Comparison of ENCODE assay signal across 1 cellular context in the genomic region with DNA sequence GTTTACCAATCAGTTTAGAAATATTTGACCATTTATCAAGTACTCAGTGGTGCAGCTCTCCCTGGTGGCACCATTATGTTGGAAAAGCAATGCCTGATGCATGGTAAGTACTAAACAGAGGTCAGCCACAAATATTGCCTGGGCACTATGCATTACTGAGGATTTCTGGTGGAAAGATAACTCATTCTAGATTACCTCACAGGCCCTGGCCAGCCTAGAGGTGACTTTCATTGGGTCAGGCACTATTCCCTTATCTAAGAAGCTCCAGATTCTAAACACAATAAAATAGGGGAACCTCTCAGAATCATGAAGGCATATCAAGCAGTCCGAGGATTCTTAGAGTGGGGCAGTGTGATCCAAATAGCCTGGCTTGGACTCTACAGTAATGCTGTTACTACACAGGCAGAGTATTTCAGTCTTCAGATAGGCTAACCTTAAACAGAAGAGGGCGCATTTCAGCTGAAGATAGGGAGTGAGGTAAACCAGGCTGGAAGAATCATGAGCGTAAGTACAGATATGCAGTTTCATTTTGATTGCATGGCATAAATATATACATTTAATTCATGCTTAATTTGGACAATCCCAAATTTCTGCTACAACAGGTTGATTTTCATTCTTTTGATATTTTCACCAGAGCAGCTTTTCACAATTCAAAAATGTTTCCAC.
TF ChIP-seq lines count a peak whose summit lies in the region.

No MANE protein-coding gene starts in this region.

TF ChIP-seq in GM23338, 12 proteins besides CTCF, POLR2A, EP300 and RAD21 (continued from another document):
- TF ChIP-seq, protein P1, sequence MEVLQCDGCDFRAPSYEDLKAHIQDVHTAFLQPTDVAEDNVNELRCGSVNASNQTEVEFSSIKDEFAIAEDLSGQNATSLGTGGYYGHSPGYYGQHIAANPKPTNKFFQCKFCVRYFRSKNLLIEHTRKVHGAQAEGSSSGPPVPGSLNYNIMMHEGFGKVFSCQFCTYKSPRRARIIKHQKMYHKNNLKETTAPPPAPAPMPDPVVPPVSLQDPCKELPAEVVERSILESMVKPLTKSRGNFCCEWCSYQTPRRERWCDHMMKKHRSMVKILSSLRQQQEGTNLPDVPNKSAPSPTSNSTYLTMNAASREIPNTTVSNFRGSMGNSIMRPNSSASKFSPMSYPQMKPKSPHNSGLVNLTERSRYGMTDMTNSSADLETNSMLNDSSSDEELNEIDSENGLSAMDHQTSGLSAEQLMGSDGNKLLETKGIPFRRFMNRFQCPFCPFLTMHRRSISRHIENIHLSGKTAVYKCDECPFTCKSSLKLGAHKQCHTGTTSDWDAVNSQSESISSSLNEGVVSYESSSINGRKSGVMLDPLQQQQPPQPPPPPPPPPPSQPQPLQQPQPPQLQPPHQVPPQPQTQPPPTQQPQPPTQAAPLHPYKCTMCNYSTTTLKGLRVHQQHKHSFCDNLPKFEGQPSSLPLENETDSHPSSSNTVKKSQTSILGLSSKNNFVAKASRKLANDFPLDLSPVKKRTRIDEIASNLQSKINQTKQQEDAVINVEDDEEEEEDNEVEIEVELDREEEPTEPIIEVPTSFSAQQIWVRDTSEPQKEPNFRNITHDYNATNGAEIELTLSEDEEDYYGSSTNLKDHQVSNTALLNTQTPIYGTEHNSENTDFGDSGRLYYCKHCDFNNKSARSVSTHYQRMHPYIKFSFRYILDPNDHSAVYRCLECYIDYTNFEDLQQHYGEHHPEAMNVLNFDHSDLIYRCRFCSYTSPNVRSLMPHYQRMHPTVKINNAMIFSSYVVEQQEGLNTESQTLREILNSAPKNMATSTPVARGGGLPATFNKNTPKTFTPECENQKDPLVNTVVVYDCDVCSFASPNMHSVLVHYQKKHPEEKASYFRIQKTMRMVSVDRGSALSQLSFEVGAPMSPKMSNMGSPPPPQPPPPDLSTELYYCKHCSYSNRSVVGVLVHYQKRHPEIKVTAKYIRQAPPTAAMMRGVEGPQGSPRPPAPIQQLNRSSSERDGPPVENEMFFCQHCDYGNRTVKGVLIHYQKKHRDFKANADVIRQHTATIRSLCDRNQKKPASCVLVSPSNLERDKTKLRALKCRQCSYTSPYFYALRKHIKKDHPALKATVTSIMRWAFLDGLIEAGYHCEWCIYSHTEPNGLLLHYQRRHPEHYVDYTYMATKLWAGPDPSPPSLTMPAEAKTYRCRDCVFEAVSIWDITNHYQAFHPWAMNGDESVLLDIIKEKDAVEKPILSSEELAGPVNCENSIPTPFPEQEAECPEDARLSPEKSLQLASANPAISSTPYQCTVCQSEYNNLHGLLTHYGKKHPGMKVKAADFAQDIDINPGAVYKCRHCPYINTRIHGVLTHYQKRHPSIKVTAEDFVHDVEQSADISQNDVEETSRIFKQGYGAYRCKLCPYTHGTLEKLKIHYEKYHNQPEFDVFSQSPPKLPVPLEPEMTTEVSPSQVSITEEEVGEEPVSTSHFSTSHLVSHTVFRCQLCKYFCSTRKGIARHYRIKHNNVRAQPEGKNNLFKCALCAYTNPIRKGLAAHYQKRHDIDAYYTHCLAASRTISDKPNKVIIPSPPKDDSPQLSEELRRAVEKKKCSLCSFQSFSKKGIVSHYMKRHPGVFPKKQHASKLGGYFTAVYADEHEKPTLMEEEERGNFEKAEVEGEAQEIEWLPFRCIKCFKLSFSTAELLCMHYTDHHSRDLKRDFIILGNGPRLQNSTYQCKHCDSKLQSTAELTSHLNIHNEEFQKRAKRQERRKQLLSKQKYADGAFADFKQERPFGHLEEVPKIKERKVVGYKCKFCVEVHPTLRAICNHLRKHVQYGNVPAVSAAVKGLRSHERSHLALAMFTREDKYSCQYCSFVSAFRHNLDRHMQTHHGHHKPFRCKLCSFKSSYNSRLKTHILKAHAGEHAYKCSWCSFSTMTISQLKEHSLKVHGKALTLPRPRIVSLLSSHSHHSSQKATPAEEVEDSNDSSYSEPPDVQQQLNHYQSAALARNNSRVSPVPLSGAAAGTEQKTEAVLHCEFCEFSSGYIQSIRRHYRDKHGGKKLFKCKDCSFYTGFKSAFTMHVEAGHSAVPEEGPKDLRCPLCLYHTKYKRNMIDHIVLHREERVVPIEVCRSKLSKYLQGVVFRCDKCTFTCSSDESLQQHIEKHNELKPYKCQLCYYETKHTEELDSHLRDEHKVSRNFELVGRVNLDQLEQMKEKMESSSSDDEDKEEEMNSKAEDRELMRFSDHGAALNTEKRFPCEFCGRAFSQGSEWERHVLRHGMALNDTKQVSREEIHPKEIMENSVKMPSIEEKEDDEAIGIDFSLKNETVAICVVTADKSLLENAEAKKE (CRISPR knock-in tag; IDR thresholded peaks at IDR 0.05), result no peak
- no peak for TF ChIP-seq STAT1 (IDR thresholded peaks at IDR 0.05; ENCODE audit: unreplicated experiment)
TF ChIP-seq in GM23338: peak in this region for 0.
